ENCODE assay signal across 12 cellular contexts in genomic region chr14:57492859-57493258, GRCh38. TPM values are rescaled to one million over a fixed set of nuclear protein-coding genes. Genes with fewer than 3 reads are reported as not detected.
DNase-seq lines count a peak whose midpoint lies in the region; ATAC-seq, FAIRE-seq and TF ChIP-seq lines count a peak whose summit lies in the region.
"Had no signal": no experiment of that assay in that cellular context is flagged by ENCODE, and none has a peak within 500 bp of the region (broad histone marks: within the 10 kb centered on the region; RNA-seq: fewer than 3 reads in every experiment).

No MANE protein-coding gene starts in this region.

- 28 to 33% methylated on average over 2 of the region's 2 CpGs for WGBS in pancreas, 2 donors

- peaks cover 0 to 13% (median 10%) of the 10 kb centered on the region in 3 donors for H3K4me1 ChIP-seq in pancreas
- H3K4me1 ChIP-seq in right atrium auricular region = peaks cover 0 to 3% of the 10 kb centered on the region in 2 donors

- no peaks in the 10 kb centered on the region for H3K4me1 Mint-ChIP-seq in activated naive CD4-positive, alpha-beta T cell treated with anti-CD3 and anti-CD28 coated beads for 36 hours (ENCODE audit: low read depth)

- no peak overlapping the region for H3K27ac ChIP-seq in epithelial cell of prostate
- H3K27ac ChIP-seq in pancreas = peak overlapping the region; percentile 47 to 75 (median 60)
- H3K27ac ChIP-seq in right atrium auricular region = no peak overlapping the region

- FAIRE-seq in pancreas (lab: Jason Lieb, UNC) = no peak
- FAIRE-seq: K562, TTC549 had no signal

- H3K27me3 ChIP-seq in pancreas (no peaks in the 10 kb centered on the region), right atrium auricular region (no peaks in the 10 kb centered on the region)

- DNase-seq in GM03348 (ENCODE audit: low spot score) (peak; percentile 50), NCI-H2107 (lab: John Stamatoyannopoulos, UW) (peak; percentile 20), epithelial cell of prostate (ENCODE audit: low read depth, low spot score) (peak; percentile 14), pancreas (no peak), right atrium auricular region (ENCODE audit: low spot score) (no peak), cerebellar cortex (ENCODE audit: low spot score) (no peak), nucleus accumbens (lab: John Stamatoyannopoulos, UW) (no peak)
- DNase-seq in activated naive CD4-positive, alpha-beta T cell treated with anti-CD3 and anti-CD28 coated beads for 36 hours = no peak
- DNase-seq: GDM1 had no signal

- no peak overlapping the region for H3K27ac Mint-ChIP-seq in activated naive CD4-positive, alpha-beta T cell treated with anti-CD3 and anti-CD28 coated beads for 36 hours

- CTCF ChIA-PET in activated naive CD4-positive, alpha-beta T cell treated with anti-CD3 and anti-CD28 coated beads for 36 hours (lab: Charles Lee) = no interaction called here

- H3K36me3 Mint-ChIP-seq in activated naive CD4-positive, alpha-beta T cell treated with anti-CD3 and anti-CD28 coated beads for 36 hours (ENCODE audit: low read depth) = no peaks in the 10 kb centered on the region

- TF ChIP-seq CTCF in pancreas (IDR thresholded peaks at IDR 0.05) (no peak), right atrium auricular region (IDR thresholded peaks at IDR 0.05) (no peak)

- H3K4me3 ChIP-seq in pancreas (peak overlapping the region; percentile 1 to 37 (median 24)), right atrium auricular region (no peak overlapping the region)
- H3K4me3 ChIP-seq: K562 had no signal

- H3K4me3 Mint-ChIP-seq in activated naive CD4-positive, alpha-beta T cell treated with anti-CD3 and anti-CD28 coated beads for 36 hours = no peak overlapping the region

- peak; percentile 65 to 81 (median 77) for ATAC-seq in pancreas
- ATAC-seq: K562 had no signal

- H3K9me3 Mint-ChIP-seq in activated naive CD4-positive, alpha-beta T cell treated with anti-CD3 and anti-CD28 coated beads for 36 hours = no peaks in the 10 kb centered on the region

- H3K36me3 ChIP-seq in pancreas (no peaks in the 10 kb centered on the region), right atrium auricular region (no peaks in the 10 kb centered on the region)

- H3K9me3 ChIP-seq in pancreas (no peaks in the 10 kb centered on the region), right atrium auricular region (no peaks in the 10 kb centered on the region)

- peaks cover 2% of the 10 kb centered on the region for H3K27me3 Mint-ChIP-seq in activated naive CD4-positive, alpha-beta T cell treated with anti-CD3 and anti-CD28 coated beads for 36 hours (ENCODE audit: low read depth)

- intact Hi-C loops in pancreas (cut with DNase I) = no loop called here
- intact Hi-C loops in activated naive CD4-positive, alpha-beta T cell treated with anti-CD3 and anti-CD28 coated beads for 36 hours (cut with micrococcal nuclease) = no loop called here

RNA-seq across cellular contexts. Expression of gene CCDC198, which starts 0.8 kb away (rescaled TPM):
- total RNA-seq in pancreas (10 to 100 TPM; 17.1 to 41.7 (median 23.4) TPM), right atrium auricular region (not detected)
- 100 to 1,000 TPM in 1 of 2 donors, 10 to 100 TPM in 1; 96.2 to 130 TPM for polyA plus RNA-seq in pancreas
- total RNA-seq in activated naive CD4-positive, alpha-beta T cell treated with anti-CD3 and anti-CD28 coated beads for 36 hours = not detected
- total RNA-seq: K562, posterior vena cava had no signal
- polyA plus RNA-seq: K562 had no signal

Comparison
In these comparisons a context has a peak if more than half of its experiments do, and no peak if none do; other contexts are left out.
1. DNase-seq: peak in GM03348 (single experiment), NCI-H2107 (single experiment) and epithelial cell of prostate (single experiment); none in pancreas (0 of 6), right atrium auricular region (single experiment), cerebellar cortex (single experiment), nucleus accumbens (0 of 56) and activated naive CD4-positive, alpha-beta T cell treated with anti-CD3 and anti-CD28 coated beads for 36 hours (single experiment).
2. H3K27ac ChIP-seq: peak in pancreas (4 of 4); none in epithelial cell of prostate (single experiment) and right atrium auricular region (0 of 2).
3. H3K4me3 ChIP-seq: peak in pancreas (4 of 4); none in right atrium auricular region (0 of 2).
4. RNA of gene CCDC198, which starts 0.8 kb away (total RNA-seq): 17.1 to 41.7 TPM in pancreas; not detected in right atrium auricular region and not detected in activated naive CD4-positive, alpha-beta T cell treated with anti-CD3 and anti-CD28 coated beads for 36 hours; every median in the first group is over 10 times any median in the second.